ENCODE assay signal across 23 cellular contexts in genomic region chr18:10374615-10375295, GRCh38.
DNase-seq lines count a peak whose midpoint lies in the region; ATAC-seq, FAIRE-seq and TF ChIP-seq lines count a peak whose summit lies in the region.
"Had no signal": no experiment of that assay in that cellular context is flagged by ENCODE, and none has a peak within 500 bp of the region (broad histone marks: within the 10 kb centered on the region; RNA-seq: fewer than 3 reads in every experiment).

No MANE protein-coding gene starts in this region.

- H3K79me1 ChIP-seq in H1 (ENCODE audit: low read depth, low read length), result no peaks in the 10 kb centered on the region
- H3K79me1 ChIP-seq in mesenchymal stem cell (replicated peaks; ENCODE audit: low read length, poor library complexity, severe bottlenecking), result no peaks in the 10 kb centered on the region

- no peak overlapping the region for H3K23ac ChIP-seq in H1 (ENCODE audit: insufficient read length)
- no peak overlapping the region for H3K23ac ChIP-seq in mesenchymal stem cell (ENCODE audit: low read length in 2 of 2)

- FAIRE-seq in H1 (lab: Jason Lieb, UNC), result no peak
- FAIRE-seq: A549, K562 had no signal

- no peaks in the 10 kb centered on the region for H3K9me3 ChIP-seq in breast epithelium
- H3K9me3 ChIP-seq in H1 (ENCODE audit: insufficient read depth in 2 of 2, low read depth in 1 of 2, low read length in 1 of 2), result no peaks in the 10 kb centered on the region
- no peaks in the 10 kb centered on the region for H3K9me3 ChIP-seq in mesenchymal stem cell (ENCODE audit: control insufficient read depth, low read length)
- H3K9me3 ChIP-seq: A549, gastrocnemius medialis, neutrophil, thyroid gland had no signal

- no peak for TF ChIP-seq EP300 in H1 (IDR thresholded peaks at IDR 0.05; ENCODE audit: borderline replicate concordance in 1 of 2, low read depth in 2 of 2, low read length in 2 of 2)

- H4K91ac ChIP-seq in H1 (replicated peaks; ENCODE audit: insufficient read length, low read length) (no peak overlapping the region), mesenchymal stem cell (ENCODE audit: low read length) (peak overlapping the region; percentile 18)

- H3K4ac ChIP-seq in H1 (replicated peaks; ENCODE audit: insufficient read length, low read depth, low read length), result no peak overlapping the region
- no peak overlapping the region for H3K4ac ChIP-seq in mesenchymal stem cell (ENCODE audit: low read depth in 1 of 2, low read length in 2 of 2)

- H3K27me3 ChIP-seq in breast epithelium (no peaks in the 10 kb centered on the region), H1 (replicated peaks in 1 of 4; ENCODE audit: control insufficient read depth in 3 of 4, extremely low read depth in 1 of 4, insufficient read depth in 3 of 4, low read length in 3 of 4) (no peaks in the 10 kb centered on the region), mesenchymal stem cell (ENCODE audit: control insufficient read depth in 1 of 2, insufficient read depth in 1 of 2, low read length in 2 of 2) (peaks cover 0 to 27% of the 10 kb centered on the region in 2 experiments)
- H3K27me3 ChIP-seq: gastrocnemius medialis, neutrophil, thyroid gland had no signal

- H3K4me1 ChIP-seq in breast epithelium (no peaks in the 10 kb centered on the region), H1 (replicated peaks in 1 of 4; ENCODE audit: control insufficient read depth in 3 of 4, insufficient read depth in 4 of 4, low read length in 3 of 4) (peaks cover 0 to 4% (median 3%) of the 10 kb centered on the region in 4 experiments; a peak in 2 of 7 replicates), mesenchymal stem cell (ENCODE audit: control insufficient read depth, insufficient read depth, low read depth, low read length) (no peaks in the 10 kb centered on the region)
- H3K4me1 ChIP-seq: A549, gastrocnemius medialis, thyroid gland had no signal

- H3K56ac ChIP-seq in H1 (replicated peaks; ENCODE audit: insufficient read length, low read depth, low read length), result no peak overlapping the region

- no peak overlapping the region for H3K4me3 Mint-ChIP-seq in MCF 10A (ENCODE audit: unreplicated experiment)
- H3K4me3 Mint-ChIP-seq in activated CD8-positive, alpha-beta T cell treated with anti-CD3 and anti-CD28 coated beads, Interleukin-2, amount 10 ng/mL, durations not matched to agents 7 days and 5 days, result no peak overlapping the region
- H3K4me3 Mint-ChIP-seq: activated CD4-positive, alpha-beta T cell treated with anti-CD3 and anti-CD28 coated beads, Interleukin-2, amount 10 ng/mL, durations not matched to agents 7 days and 5 days; CD8-positive, alpha-beta T cell had no signal

- H4K20me1 ChIP-seq in H1 (replicated peaks in 1 of 2; ENCODE audit: control insufficient read depth in 1 of 2, insufficient read depth in 2 of 2, low read length in 2 of 2), result no peaks in the 10 kb centered on the region

- no peak overlapping the region for H3K27ac ChIP-seq in breast epithelium
- H3K27ac ChIP-seq in H1 (ENCODE audit: low read depth, low read length), result no peak overlapping the region
- no peak overlapping the region for H3K27ac ChIP-seq in mesenchymal stem cell (ENCODE audit: low read length, poor library complexity, severe bottlenecking)
- H3K27ac ChIP-seq: A549, gastrocnemius medialis, HL-60, neutrophil, thyroid gland had no signal

- intact Hi-C loops in MCF 10A (cut with micrococcal nuclease), result no loop called here
- intact Hi-C loops in breast epithelium (cut with DNase I; ENCODE audit: low total_unique reads), result no loop called here

- no peak overlapping the region for H3K4me2 ChIP-seq in H1 (ENCODE audit: insufficient read depth in 1 of 2, low read depth in 2 of 2, low read length in 2 of 2)
- H3K4me2 ChIP-seq in mesenchymal stem cell (ENCODE audit: low read length, poor library complexity, severe bottlenecking), result no peak overlapping the region
- H3K4me2 ChIP-seq: A549 had no signal

- no peaks in the 10 kb centered on the region for H3K36me3 Mint-ChIP-seq in MCF 10A (ENCODE audit: insufficient read depth, unreplicated experiment)
- no peaks in the 10 kb centered on the region for H3K36me3 Mint-ChIP-seq in activated CD8-positive, alpha-beta T cell treated with anti-CD3 and anti-CD28 coated beads, Interleukin-2, amount 10 ng/mL, durations not matched to agents 7 days and 5 days (ENCODE audit: low read depth)
- H3K36me3 Mint-ChIP-seq: CD8-positive, alpha-beta T cell had no signal

- H3K79me2 ChIP-seq in H1 (ENCODE audit: control insufficient read depth in 1 of 2, insufficient read depth in 2 of 2, low read length in 2 of 2), result no peaks in the 10 kb centered on the region

- H3K9ac ChIP-seq in H1 (replicated peaks in 1 of 4; ENCODE audit: extremely low read depth in 1 of 4, low read depth in 3 of 4, low read length in 3 of 4) (no peak overlapping the region), mesenchymal stem cell (ENCODE audit: low read length) (no peak overlapping the region)

- H3K4me1 Mint-ChIP-seq in MCF 10A (ENCODE audit: insufficient read depth, unreplicated experiment), result peaks cover 9% of the 10 kb centered on the region
- H3K4me1 Mint-ChIP-seq in activated CD8-positive, alpha-beta T cell treated with anti-CD3 and anti-CD28 coated beads, Interleukin-2, amount 10 ng/mL, durations not matched to agents 7 days and 5 days (ENCODE audit: low read depth), result no peaks in the 10 kb centered on the region
- H3K4me1 Mint-ChIP-seq: activated CD4-positive, alpha-beta T cell treated with anti-CD3 and anti-CD28 coated beads, Interleukin-2, amount 10 ng/mL, durations not matched to agents 7 days and 5 days had no signal

- no peak overlapping the region for H3K18ac ChIP-seq in H1 (ENCODE audit: extremely low read depth, low read length)
- H3K18ac ChIP-seq in mesenchymal stem cell (ENCODE audit: low read depth in 1 of 2, low read length in 2 of 2), result no peak overlapping the region

- no peaks in the 10 kb centered on the region for H3K23me2 ChIP-seq in H1 (ENCODE audit: low read depth, low read length)

- H4K8ac ChIP-seq in H1 (ENCODE audit: extremely low read depth, insufficient read depth, low read length) (no peak overlapping the region), mesenchymal stem cell (ENCODE audit: low read length) (no peak overlapping the region)

- DNase-seq in MCF 10A (ENCODE audit: unreplicated experiment), result peak; percentile 5
- DNase-seq in breast epithelium (ENCODE audit: low spot score in 2 of 2), result no peak
- DNase-seq in H1 (ENCODE audit: low read depth in 1 of 2, low spot score in 2 of 2), result no peak
- DNase-seq in mesenchymal stem cell, result peak; percentile 39
- DNase-seq in activated T-cell treated with anti-CD3 and anti-CD28 coated beads, Interleukin-2, amount 50 U/mL, for 1 hour, result no peak
- DNase-seq in NCI-H1436 (lab: John Stamatoyannopoulos, UW), result no peak
- no peak for DNase-seq in activated CD8-positive, alpha-beta T cell treated with anti-CD3 and anti-CD28 coated beads, Interleukin-2, amount 10 ng/mL, durations not matched to agents 7 days and 5 days
- DNase-seq: activated CD4-positive, alpha-beta T cell treated with anti-CD3 and anti-CD28 coated beads, Interleukin-2, amount 10 ng/mL, durations not matched to agents 7 days and 5 days; activated T-cell treated with anti-CD3 and anti-CD28 coated beads, Interleukin-2, amount 50 U/mL, for 48 hours; CD8-positive, alpha-beta T cell; effector CD4-positive, alpha-beta T cell; gastrocnemius medialis; NCI-H1092 treated with DMSO at 0.1 percent for 48 hours; NCI-H2227 treated with DMSO at 0.1 percent for 48 hours; SHP77 treated with DMSO at 0.1 percent for 48 hours; stimulated activated CD4-positive, alpha-beta T cell treated with anti-CD3 and anti-CD28 coated beads, Interleukin-4, amount 100 ng/mL, for 4 hours; thyroid gland had no signal

- H2AFZ ChIP-seq in H1 (ENCODE audit: low read length) (peak overlapping the region; percentile 49; the same call in 1 of the 2 replicates), mesenchymal stem cell (ENCODE audit: low read depth, low read length) (peak overlapping the region; percentile 24)

- H2BK5ac ChIP-seq in H1 (ENCODE audit: low read depth, low read length) (no peak overlapping the region), mesenchymal stem cell (ENCODE audit: low read depth, low read length, poor library complexity, severe bottlenecking) (no peak overlapping the region)

- BruUV-seq in MCF 10A (replicated peaks; lab: Mats Ljungman, UMichigan), result no TSS peak

- ATAC-seq in HG02588 (IDR thresholded peaks at IDR 0.05; ENCODE audit: unreplicated experiment), result no peak
- ATAC-seq in activated CD8-positive, alpha-beta T cell treated with anti-CD3 and anti-CD28 coated beads, Interleukin-2, amount 10 ng/mL, durations not matched to agents 7 days and 5 days, result no peak
- ATAC-seq: A549; CD8-positive, alpha-beta T cell; gastrocnemius medialis; K562; sciatic nerve had no signal

- H3K14ac ChIP-seq in H1 (ENCODE audit: insufficient read length) (no peak overlapping the region), mesenchymal stem cell (ENCODE audit: low read length in 2 of 2) (peak overlapping the region in 1 of 2 experiments; percentile 58)

- H3K9me3 Mint-ChIP-seq in MCF 10A (ENCODE audit: unreplicated experiment), result no peaks in the 10 kb centered on the region
- H3K9me3 Mint-ChIP-seq in activated CD8-positive, alpha-beta T cell treated with anti-CD3 and anti-CD28 coated beads, Interleukin-2, amount 10 ng/mL, durations not matched to agents 7 days and 5 days (ENCODE audit: insufficient read depth), result no peaks in the 10 kb centered on the region
- H3K9me3 Mint-ChIP-seq: activated CD4-positive, alpha-beta T cell treated with anti-CD3 and anti-CD28 coated beads, Interleukin-2, amount 10 ng/mL, durations not matched to agents 7 days and 5 days; CD8-positive, alpha-beta T cell had no signal

- no peak for TF ChIP-seq CTCF in MCF 10A (IDR thresholded peaks at IDR 0.05; ENCODE audit: unreplicated experiment)
- TF ChIP-seq CTCF in breast epithelium (IDR thresholded peaks at IDR 0.05), result no peak
- no peak for TF ChIP-seq CTCF in H1 (IDR thresholded peaks at IDR 0.05; ENCODE audit: control extremely low read depth in 1 of 3, insufficient read depth in 1 of 3, low read depth in 1 of 3, low read length in 3 of 3)

- 94% methylated on average over 16 of the region's 16 CpGs; no CpG with 5 or more reads in 1 of the 2 experiments for WGBS in H1 (ENCODE audit: extremely low coverage in 1 of 2, insufficient coverage in 1 of 2, insufficient read length in 1 of 2, insufficient replicate concordance in 2 of 2, low coverage in 1 of 2, low lambda C conversion rate in 2 of 2, missing lambda C conversion rate in 1 of 2), 2 experiments
- WGBS in mesenchymal stem cell, result 53% methylated on average over 16 of the region's 16 CpGs

- H3K4me3 ChIP-seq in breast epithelium, result no peak overlapping the region
- no peak overlapping the region for H3K4me3 ChIP-seq in H1 (ENCODE audit: extremely low read depth in 1 of 4, insufficient read depth in 2 of 4, low read depth in 3 of 4, low read length in 4 of 4)
- H3K4me3 ChIP-seq in mesenchymal stem cell (ENCODE audit: insufficient read depth in 1 of 2, low read depth in 1 of 2, low read length in 2 of 2), result no peak overlapping the region
- H3K4me3 ChIP-seq: A549, gastrocnemius medialis, K562, thyroid gland had no signal

- no peak overlapping the region for H3K27ac Mint-ChIP-seq in MCF 10A (ENCODE audit: low read depth, unreplicated experiment)
- no peak overlapping the region for H3K27ac Mint-ChIP-seq in activated CD8-positive, alpha-beta T cell treated with anti-CD3 and anti-CD28 coated beads, Interleukin-2, amount 10 ng/mL, durations not matched to agents 7 days and 5 days
- H3K27ac Mint-ChIP-seq: activated CD4-positive, alpha-beta T cell treated with anti-CD3 and anti-CD28 coated beads, Interleukin-2, amount 10 ng/mL, durations not matched to agents 7 days and 5 days; CD8-positive, alpha-beta T cell had no signal

- H2BK15ac ChIP-seq in H1 (ENCODE audit: low read length) (no peak overlapping the region), mesenchymal stem cell (ENCODE audit: low read depth, poor library complexity, severe bottlenecking) (no peak overlapping the region)

- H3K27me3 Mint-ChIP-seq in MCF 10A (ENCODE audit: insufficient read depth, unreplicated experiment), result no peaks in the 10 kb centered on the region
- H3K27me3 Mint-ChIP-seq in activated CD8-positive, alpha-beta T cell treated with anti-CD3 and anti-CD28 coated beads, Interleukin-2, amount 10 ng/mL, durations not matched to agents 7 days and 5 days (ENCODE audit: low read depth), result no peaks in the 10 kb centered on the region

- H2BK120ac ChIP-seq in H1 (replicated peaks; ENCODE audit: low read depth, low read length), result no peak overlapping the region
- no peak overlapping the region for H2BK120ac ChIP-seq in mesenchymal stem cell (ENCODE audit: low read depth, low read length)

- peak overlapping the region; percentile 72; the same call in 1 of the 2 replicates for H2BK20ac ChIP-seq in H1 (ENCODE audit: low read length)

- no peak overlapping the region for H2AK5ac ChIP-seq in H1 (ENCODE audit: low read depth, low read length)
- no peak overlapping the region for H2AK5ac ChIP-seq in mesenchymal stem cell (ENCODE audit: low read length, severe bottlenecking)

- H2BK12ac ChIP-seq in H1 (ENCODE audit: low read depth, low read length), result no peak overlapping the region
- H2BK12ac ChIP-seq in mesenchymal stem cell (ENCODE audit: low read length in 2 of 2), result no peak overlapping the region

- CTCF ChIA-PET in MCF 10A (lab: Yijun Ruan, JAX), result no interaction called here
- CTCF ChIA-PET in H1 (lab: Charles Lee; ENCODE audit: partially characterized antibody), result no interaction called here
- CTCF ChIA-PET in activated CD8-positive, alpha-beta T cell treated with anti-CD3 and anti-CD28 coated beads, Interleukin-2, amount 10 ng/mL, durations not matched to agents 7 days and 5 days (lab: Charles Lee), result no interaction called here

- H3K36me3 ChIP-seq in breast epithelium (no peaks in the 10 kb centered on the region), H1 (ENCODE audit: control insufficient read depth in 2 of 4, insufficient read depth in 4 of 4, low read length in 3 of 4) (no peaks in the 10 kb centered on the region), mesenchymal stem cell (ENCODE audit: control insufficient read depth in 1 of 2, insufficient read depth in 2 of 2, low read depth in 1 of 2, low read length in 2 of 2) (no peaks in the 10 kb centered on the region)
- H3K36me3 ChIP-seq: gastrocnemius medialis, neutrophil, thyroid gland had no signal

- TF ChIP-seq POLR2A in breast epithelium (IDR thresholded peaks at IDR 0.05) (no peak), H1 (IDR thresholded peaks at IDR 0.05; ENCODE audit: control extremely low read depth in 1 of 2, low read depth in 2 of 2, low read length in 2 of 2) (no peak)

- H4K5ac ChIP-seq in H1 (ENCODE audit: insufficient read length, low read depth, low read length), result no peak overlapping the region

- POLR2A ChIA-PET in MCF 10A (lab: Yijun Ruan, JAX) (no interaction called here), H1 (lab: Charles Lee; ENCODE audit: partially characterized antibody) (no interaction called here)
- POLR2A ChIA-PET in activated CD8-positive, alpha-beta T cell treated with anti-CD3 and anti-CD28 coated beads, Interleukin-2, amount 10 ng/mL, durations not matched to agents 7 days and 5 days (lab: Charles Lee), result no interaction called here

- TF ChIP-seq RAD21 in H1 (IDR thresholded peaks at IDR 0.05 in 1 of 2, conservative IDR thresholded peaks at IDR 0.05 in 1 of 2; ENCODE audit: low read depth in 2 of 2, low read length in 2 of 2), result no peak

Comparison
In these comparisons a context has a peak if more than half of its experiments do, and no peak if none do; other contexts are left out.
1. DNase-seq: peak in MCF 10A (single experiment) and mesenchymal stem cell (single experiment); none in breast epithelium (0 of 2), H1 (0 of 2), activated T-cell treated with anti-CD3 and anti-CD28 coated beads, Interleukin-2, amount 50 U/mL, for 1 hour (single experiment), NCI-H1436 (single experiment) and activated CD8-positive, alpha-beta T cell treated with anti-CD3 and anti-CD28 coated beads, Interleukin-2, amount 10 ng/mL, durations not matched to agents 7 days and 5 days (single experiment).